ENCODE assay signal across 1 cellular context in the genomic region with DNA sequence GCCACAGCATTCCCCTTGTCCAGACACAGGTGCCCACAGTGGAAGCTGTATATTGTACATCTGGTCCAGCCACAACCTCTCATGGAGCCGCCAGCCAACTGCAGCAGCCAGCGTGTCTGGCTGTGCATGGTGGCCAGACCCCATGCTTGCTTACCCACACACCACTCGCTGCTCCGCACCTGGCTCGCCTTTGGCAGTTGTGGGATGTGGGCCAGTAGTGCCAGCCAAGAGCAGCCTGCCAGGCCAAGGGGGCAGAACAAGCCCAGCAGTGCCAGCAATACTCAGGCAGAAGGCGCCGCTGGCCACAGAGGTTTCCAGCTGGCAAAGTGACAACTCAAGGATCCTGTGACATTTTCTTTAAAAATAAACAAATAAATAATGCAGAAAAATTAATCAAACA.
TF ChIP-seq lines count a peak whose summit lies in the region.

No MANE protein-coding gene starts in this region.

TF ChIP-seq in HepG2, 621 proteins besides CTCF, POLR2A, EP300 and RAD21:
- TF ChIP-seq CBFB (CRISPR knock-in tag; IDR thresholded peaks at IDR 0.05) (no peak), ZNF343 (CRISPR knock-in tag; IDR thresholded peaks at IDR 0.05) (no peak), KDM1A (CRISPR knock-in tag; IDR thresholded peaks at IDR 0.05) (no peak), ZNF232 (CRISPR knock-in tag; IDR thresholded peaks at IDR 0.05; ENCODE audit: borderline replicate concordance) (no peak), THYN1 (CRISPR knock-in tag; IDR thresholded peaks at IDR 0.05; ENCODE audit: borderline replicate concordance, low read depth) (no peak), ZNF296 (CRISPR knock-in tag; conservative IDR thresholded peaks at IDR 0.05) (no peak), NCOA1 (CRISPR knock-in tag; IDR thresholded peaks at IDR 0.05) (no peak), FOXK2 (IDR thresholded peaks at IDR 0.05) (no peak), KDM5A (IDR thresholded peaks at IDR 0.05; ENCODE audit: borderline replicate concordance, low read length) (no peak), THAP11 (CRISPR knock-in tag; IDR thresholded peaks at IDR 0.05) (no peak), SETDB1 (CRISPR knock-in tag; IDR thresholded peaks at IDR 0.05; ENCODE audit: borderline replicate concordance) (no peak), ZNF670 (CRISPR knock-in tag; IDR thresholded peaks at IDR 0.05; ENCODE audit: borderline replicate concordance) (no peak)
- TF ChIP-seq, protein P1, sequence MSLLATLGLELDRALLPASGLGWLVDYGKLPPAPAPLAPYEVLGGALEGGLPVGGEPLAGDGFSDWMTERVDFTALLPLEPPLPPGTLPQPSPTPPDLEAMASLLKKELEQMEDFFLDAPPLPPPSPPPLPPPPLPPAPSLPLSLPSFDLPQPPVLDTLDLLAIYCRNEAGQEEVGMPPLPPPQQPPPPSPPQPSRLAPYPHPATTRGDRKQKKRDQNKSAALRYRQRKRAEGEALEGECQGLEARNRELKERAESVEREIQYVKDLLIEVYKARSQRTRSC (CRISPR knock-in tag; IDR thresholded peaks at IDR 0.05; ENCODE audit: low read depth): no peak
- TF ChIP-seq, protein P2, sequence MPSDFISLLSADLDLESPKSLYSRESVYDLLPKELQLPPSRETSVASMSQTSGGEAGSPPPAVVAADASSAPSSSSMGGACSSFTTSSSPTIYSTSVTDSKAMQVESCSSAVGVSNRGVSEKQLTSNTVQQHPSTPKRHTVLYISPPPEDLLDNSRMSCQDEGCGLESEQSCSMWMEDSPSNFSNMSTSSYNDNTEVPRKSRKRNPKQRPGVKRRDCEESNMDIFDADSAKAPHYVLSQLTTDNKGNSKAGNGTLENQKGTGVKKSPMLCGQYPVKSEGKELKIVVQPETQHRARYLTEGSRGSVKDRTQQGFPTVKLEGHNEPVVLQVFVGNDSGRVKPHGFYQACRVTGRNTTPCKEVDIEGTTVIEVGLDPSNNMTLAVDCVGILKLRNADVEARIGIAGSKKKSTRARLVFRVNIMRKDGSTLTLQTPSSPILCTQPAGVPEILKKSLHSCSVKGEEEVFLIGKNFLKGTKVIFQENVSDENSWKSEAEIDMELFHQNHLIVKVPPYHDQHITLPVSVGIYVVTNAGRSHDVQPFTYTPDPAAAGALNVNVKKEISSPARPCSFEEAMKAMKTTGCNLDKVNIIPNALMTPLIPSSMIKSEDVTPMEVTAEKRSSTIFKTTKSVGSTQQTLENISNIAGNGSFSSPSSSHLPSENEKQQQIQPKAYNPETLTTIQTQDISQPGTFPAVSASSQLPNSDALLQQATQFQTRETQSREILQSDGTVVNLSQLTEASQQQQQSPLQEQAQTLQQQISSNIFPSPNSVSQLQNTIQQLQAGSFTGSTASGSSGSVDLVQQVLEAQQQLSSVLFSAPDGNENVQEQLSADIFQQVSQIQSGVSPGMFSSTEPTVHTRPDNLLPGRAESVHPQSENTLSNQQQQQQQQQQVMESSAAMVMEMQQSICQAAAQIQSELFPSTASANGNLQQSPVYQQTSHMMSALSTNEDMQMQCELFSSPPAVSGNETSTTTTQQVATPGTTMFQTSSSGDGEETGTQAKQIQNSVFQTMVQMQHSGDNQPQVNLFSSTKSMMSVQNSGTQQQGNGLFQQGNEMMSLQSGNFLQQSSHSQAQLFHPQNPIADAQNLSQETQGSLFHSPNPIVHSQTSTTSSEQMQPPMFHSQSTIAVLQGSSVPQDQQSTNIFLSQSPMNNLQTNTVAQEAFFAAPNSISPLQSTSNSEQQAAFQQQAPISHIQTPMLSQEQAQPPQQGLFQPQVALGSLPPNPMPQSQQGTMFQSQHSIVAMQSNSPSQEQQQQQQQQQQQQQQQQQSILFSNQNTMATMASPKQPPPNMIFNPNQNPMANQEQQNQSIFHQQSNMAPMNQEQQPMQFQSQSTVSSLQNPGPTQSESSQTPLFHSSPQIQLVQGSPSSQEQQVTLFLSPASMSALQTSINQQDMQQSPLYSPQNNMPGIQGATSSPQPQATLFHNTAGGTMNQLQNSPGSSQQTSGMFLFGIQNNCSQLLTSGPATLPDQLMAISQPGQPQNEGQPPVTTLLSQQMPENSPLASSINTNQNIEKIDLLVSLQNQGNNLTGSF (CRISPR knock-in tag; IDR thresholded peaks at IDR 0.05): no peak
- TF ChIP-seq, protein P3, sequence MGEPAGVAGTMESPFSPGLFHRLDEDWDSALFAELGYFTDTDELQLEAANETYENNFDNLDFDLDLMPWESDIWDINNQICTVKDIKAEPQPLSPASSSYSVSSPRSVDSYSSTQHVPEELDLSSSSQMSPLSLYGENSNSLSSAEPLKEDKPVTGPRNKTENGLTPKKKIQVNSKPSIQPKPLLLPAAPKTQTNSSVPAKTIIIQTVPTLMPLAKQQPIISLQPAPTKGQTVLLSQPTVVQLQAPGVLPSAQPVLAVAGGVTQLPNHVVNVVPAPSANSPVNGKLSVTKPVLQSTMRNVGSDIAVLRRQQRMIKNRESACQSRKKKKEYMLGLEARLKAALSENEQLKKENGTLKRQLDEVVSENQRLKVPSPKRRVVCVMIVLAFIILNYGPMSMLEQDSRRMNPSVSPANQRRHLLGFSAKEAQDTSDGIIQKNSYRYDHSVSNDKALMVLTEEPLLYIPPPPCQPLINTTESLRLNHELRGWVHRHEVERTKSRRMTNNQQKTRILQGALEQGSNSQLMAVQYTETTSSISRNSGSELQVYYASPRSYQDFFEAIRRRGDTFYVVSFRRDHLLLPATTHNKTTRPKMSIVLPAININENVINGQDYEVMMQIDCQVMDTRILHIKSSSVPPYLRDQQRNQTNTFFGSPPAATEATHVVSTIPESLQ (CRISPR knock-in tag; conservative IDR thresholded peaks at IDR 0.05): no peak
- TF ChIP-seq, protein P4, sequence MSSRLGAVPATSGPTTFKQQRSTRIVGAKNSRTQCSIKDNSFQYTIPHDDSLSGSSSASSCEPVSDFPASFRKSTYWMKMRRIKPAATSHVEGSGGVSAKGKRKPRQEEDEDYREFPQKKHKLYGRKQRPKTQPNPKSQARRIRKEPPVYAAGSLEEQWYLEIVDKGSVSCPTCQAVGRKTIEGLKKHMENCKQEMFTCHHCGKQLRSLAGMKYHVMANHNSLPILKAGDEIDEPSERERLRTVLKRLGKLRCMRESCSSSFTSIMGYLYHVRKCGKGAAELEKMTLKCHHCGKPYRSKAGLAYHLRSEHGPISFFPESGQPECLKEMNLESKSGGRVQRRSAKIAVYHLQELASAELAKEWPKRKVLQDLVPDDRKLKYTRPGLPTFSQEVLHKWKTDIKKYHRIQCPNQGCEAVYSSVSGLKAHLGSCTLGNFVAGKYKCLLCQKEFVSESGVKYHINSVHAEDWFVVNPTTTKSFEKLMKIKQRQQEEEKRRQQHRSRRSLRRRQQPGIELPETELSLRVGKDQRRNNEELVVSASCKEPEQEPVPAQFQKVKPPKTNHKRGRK (CRISPR knock-in tag; IDR thresholded peaks at IDR 0.05): no peak
- TF ChIP-seq, protein P5, sequence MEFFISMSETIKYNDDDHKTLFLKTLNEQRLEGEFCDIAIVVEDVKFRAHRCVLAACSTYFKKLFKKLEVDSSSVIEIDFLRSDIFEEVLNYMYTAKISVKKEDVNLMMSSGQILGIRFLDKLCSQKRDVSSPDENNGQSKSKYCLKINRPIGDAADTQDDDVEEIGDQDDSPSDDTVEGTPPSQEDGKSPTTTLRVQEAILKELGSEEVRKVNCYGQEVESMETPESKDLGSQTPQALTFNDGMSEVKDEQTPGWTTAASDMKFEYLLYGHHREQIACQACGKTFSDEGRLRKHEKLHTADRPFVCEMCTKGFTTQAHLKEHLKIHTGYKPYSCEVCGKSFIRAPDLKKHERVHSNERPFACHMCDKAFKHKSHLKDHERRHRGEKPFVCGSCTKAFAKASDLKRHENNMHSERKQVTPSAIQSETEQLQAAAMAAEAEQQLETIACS (CRISPR knock-in tag; IDR thresholded peaks at IDR 0.05): no peak
- TF ChIP-seq, protein P6, sequence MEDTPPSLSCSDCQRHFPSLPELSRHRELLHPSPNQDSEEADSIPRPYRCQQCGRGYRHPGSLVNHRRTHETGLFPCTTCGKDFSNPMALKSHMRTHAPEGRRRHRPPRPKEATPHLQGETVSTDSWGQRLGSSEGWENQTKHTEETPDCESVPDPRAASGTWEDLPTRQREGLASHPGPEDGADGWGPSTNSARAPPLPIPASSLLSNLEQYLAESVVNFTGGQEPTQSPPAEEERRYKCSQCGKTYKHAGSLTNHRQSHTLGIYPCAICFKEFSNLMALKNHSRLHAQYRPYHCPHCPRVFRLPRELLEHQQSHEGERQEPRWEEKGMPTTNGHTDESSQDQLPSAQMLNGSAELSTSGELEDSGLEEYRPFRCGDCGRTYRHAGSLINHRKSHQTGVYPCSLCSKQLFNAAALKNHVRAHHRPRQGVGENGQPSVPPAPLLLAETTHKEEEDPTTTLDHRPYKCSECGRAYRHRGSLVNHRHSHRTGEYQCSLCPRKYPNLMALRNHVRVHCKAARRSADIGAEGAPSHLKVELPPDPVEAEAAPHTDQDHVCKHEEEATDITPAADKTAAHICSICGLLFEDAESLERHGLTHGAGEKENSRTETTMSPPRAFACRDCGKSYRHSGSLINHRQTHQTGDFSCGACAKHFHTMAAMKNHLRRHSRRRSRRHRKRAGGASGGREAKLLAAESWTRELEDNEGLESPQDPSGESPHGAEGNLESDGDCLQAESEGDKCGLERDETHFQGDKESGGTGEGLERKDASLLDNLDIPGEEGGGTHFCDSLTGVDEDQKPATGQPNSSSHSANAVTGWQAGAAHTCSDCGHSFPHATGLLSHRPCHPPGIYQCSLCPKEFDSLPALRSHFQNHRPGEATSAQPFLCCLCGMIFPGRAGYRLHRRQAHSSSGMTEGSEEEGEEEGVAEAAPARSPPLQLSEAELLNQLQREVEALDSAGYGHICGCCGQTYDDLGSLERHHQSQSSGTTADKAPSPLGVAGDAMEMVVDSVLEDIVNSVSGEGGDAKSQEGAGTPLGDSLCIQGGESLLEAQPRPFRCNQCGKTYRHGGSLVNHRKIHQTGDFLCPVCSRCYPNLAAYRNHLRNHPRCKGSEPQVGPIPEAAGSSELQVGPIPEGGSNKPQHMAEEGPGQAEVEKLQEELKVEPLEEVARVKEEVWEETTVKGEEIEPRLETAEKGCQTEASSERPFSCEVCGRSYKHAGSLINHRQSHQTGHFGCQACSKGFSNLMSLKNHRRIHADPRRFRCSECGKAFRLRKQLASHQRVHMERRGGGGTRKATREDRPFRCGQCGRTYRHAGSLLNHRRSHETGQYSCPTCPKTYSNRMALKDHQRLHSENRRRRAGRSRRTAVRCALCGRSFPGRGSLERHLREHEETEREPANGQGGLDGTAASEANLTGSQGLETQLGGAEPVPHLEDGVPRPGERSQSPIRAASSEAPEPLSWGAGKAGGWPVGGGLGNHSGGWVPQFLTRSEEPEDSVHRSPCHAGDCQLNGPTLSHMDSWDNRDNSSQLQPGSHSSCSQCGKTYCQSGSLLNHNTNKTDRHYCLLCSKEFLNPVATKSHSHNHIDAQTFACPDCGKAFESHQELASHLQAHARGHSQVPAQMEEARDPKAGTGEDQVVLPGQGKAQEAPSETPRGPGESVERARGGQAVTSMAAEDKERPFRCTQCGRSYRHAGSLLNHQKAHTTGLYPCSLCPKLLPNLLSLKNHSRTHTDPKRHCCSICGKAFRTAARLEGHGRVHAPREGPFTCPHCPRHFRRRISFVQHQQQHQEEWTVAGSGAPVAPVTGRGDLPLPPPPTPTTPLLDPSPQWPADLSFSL (CRISPR knock-in tag; IDR thresholded peaks at IDR 0.05): no peak
TF ChIP-seq in HepG2: peak in this region for 0.
